ENCODE assay signal across 24 cellular contexts in the genomic region with DNA sequence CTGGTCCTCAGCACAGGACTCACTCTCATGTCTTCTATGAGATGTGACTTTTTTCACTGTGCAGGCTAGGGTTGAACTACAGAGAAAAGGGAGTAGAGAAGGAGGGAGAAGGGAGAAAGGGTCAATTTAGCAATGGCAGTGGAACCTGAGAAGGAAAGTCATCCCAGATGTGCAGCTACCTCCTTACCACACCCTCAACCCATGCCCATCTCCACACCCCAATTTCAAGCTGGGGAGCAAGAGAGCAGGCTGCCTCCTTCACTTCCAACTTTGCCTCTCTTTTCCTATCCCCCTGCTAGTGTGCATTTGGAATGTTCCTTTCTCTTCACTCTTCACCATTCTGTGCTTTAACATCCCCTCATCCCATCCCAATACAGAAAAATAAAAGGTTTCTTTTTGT.
DNase-seq lines count a peak whose midpoint lies in the region; ATAC-seq, FAIRE-seq and TF ChIP-seq lines count a peak whose summit lies in the region.
"Had no signal": no experiment of that assay in that cellular context is flagged by ENCODE, and none has a peak within 500 bp of the region (broad histone marks: within the 10 kb centered on the region; RNA-seq: fewer than 3 reads in every experiment).

No MANE protein-coding gene starts in this region.

- no peak overlapping the region for H3K4me3 ChIP-seq in BLaER1 treated with 17β-estradiol and CSF1 and Interleukin-3, amounts not matched to agents 10 nM and 100 nM
- H3K4me3 ChIP-seq in K562: no peak overlapping the region
- H3K4me3 ChIP-seq: A549, GM23248 had no signal

- no peaks in the 10 kb centered on the region for H3K36me3 ChIP-seq in BLaER1 treated with 17β-estradiol and CSF1 and Interleukin-3, amounts not matched to agents 10 nM and 100 nM
- no peaks in the 10 kb centered on the region for H3K36me3 ChIP-seq in K562 (ENCODE audit: control insufficient read depth, insufficient read depth, low read length)
- H3K36me3 ChIP-seq: BE2C had no signal

- TF ChIP-seq EP300 in K562 (IDR thresholded peaks at IDR 0.05; ENCODE audit: low read length): no peak

- H3K27me3 Mint-ChIP-seq in activated naive CD4-positive, alpha-beta T cell treated with anti-CD3 and anti-CD28 coated beads, Interleukin-2, amount 10 ng/mL, durations not matched to agents 7 days and 5 days: peaks cover 29% of the 10 kb centered on the region
- no peaks in the 10 kb centered on the region for H3K27me3 Mint-ChIP-seq in stimulated activated memory B cell treated with anti-CD40 and anti-IgM and Interleukin-4, amounts not matched to agents 10 μg/mL and 1 μg/mL and 100 μg/mL, for 72 hours
- H3K27me3 Mint-ChIP-seq: CD4-positive, alpha-beta T cell had no signal

- H3K27ac Mint-ChIP-seq in activated naive CD4-positive, alpha-beta T cell treated with anti-CD3 and anti-CD28 coated beads, Interleukin-2, amount 10 ng/mL, durations not matched to agents 7 days and 5 days: peak overlapping the region; percentile 50
- no peak overlapping the region for H3K27ac Mint-ChIP-seq in activated naive CD4-positive, alpha-beta T cell treated with anti-CD3 and anti-CD28 coated beads, Interleukin-2, amount 50 U/mL, for 72 hours
- H3K27ac Mint-ChIP-seq in stimulated activated memory B cell treated with anti-CD40 and anti-IgM and Interleukin-4, amounts not matched to agents 10 μg/mL and 1 μg/mL and 100 μg/mL, for 72 hours: peak overlapping the region; percentile 4
- H3K27ac Mint-ChIP-seq: CD4-positive, alpha-beta T cell; CD8-positive, alpha-beta memory T cell; H9; HFFc6 had no signal

- H3K27me3 ChIP-seq in BLaER1 treated with 17β-estradiol and CSF1 and Interleukin-3, amounts not matched to agents 10 nM and 100 nM: no peaks in the 10 kb centered on the region
- H3K27me3 ChIP-seq in K562 (ENCODE audit: control insufficient read depth in 2 of 2, insufficient read depth in 2 of 2, low read length in 2 of 2): peaks cover 6 to 8% of the 10 kb centered on the region in 2 experiments; a peak in 4 of 5 replicates
- H3K27me3 ChIP-seq: BE2C had no signal

- DNase-seq in activated naive CD4-positive, alpha-beta T cell treated with anti-CD3 and anti-CD28 coated beads, Interleukin-2, amount 10 ng/mL, durations not matched to agents 7 days and 5 days: no peak
- DNase-seq in activated naive CD4-positive, alpha-beta T cell treated with anti-CD3 and anti-CD28 coated beads, Interleukin-2, amount 50 U/mL, for 72 hours (ENCODE audit: low spot score in 2 of 2): no peak
- DNase-seq in K562 (ENCODE audit: extremely low read depth in 1 of 4, low spot score in 3 of 4) (no peak), D721Med (ENCODE audit: insufficient read length, low spot score) (no peak)
- DNase-seq: 8988T; ACHN; AML-193; BE2C; CD4-positive, alpha-beta T cell; CD8-positive, alpha-beta memory T cell; DMS53; DMS79 treated with DMSO at 0.1 percent for 48 hours; GM23248; H9; HFFc6 had no signal

- no peak for TF ChIP-seq RAD21 in K562 (CRISPR knock-in tag; conservative IDR thresholded peaks at IDR 0.05 in 1 of 2, IDR thresholded peaks at IDR 0.05 in 1 of 2)

- no peak overlapping the region for H3K4me3 Mint-ChIP-seq in activated naive CD4-positive, alpha-beta T cell treated with anti-CD3 and anti-CD28 coated beads, Interleukin-2, amount 10 ng/mL, durations not matched to agents 7 days and 5 days
- H3K4me3 Mint-ChIP-seq in stimulated activated memory B cell treated with anti-CD40 and anti-IgM and Interleukin-4, amounts not matched to agents 10 μg/mL and 1 μg/mL and 100 μg/mL, for 72 hours: no peak overlapping the region
- H3K4me3 Mint-ChIP-seq: CD4-positive, alpha-beta T cell; CD8-positive, alpha-beta memory T cell; H9; HFFc6 had no signal

- TF ChIP-seq CTCF in K562 (IDR thresholded peaks at IDR 0.05 in 2 of 3, conservative IDR thresholded peaks at IDR 0.05 in 1 of 3; ENCODE audit: insufficient read depth in 2 of 3, low read depth in 1 of 3, low read length in 3 of 3) (no peak), D721Med (IDR thresholded peaks at IDR 0.05; ENCODE audit: insufficient read depth, missing control alignments) (no peak)

- no peaks in the 10 kb centered on the region for H4K20me1 ChIP-seq in BLaER1 treated with 17β-estradiol and CSF1 and Interleukin-3, amounts not matched to agents 10 nM and 100 nM
- H4K20me1 ChIP-seq in K562 (replicated peaks; ENCODE audit: control insufficient read depth, insufficient read depth, low read length): no peaks in the 10 kb centered on the region; the same call in 1 of the 2 replicates

- in situ Hi-C loops in K562 (cut with MboI): no loop called here

- H3K9me3 Mint-ChIP-seq in activated naive CD4-positive, alpha-beta T cell treated with anti-CD3 and anti-CD28 coated beads, Interleukin-2, amount 10 ng/mL, durations not matched to agents 7 days and 5 days: peaks cover 2% of the 10 kb centered on the region
- peaks cover 0 to 9% of the 10 kb centered on the region in 2 donors for H3K9me3 Mint-ChIP-seq in activated naive CD4-positive, alpha-beta T cell treated with anti-CD3 and anti-CD28 coated beads, Interleukin-2, amount 50 U/mL, for 72 hours
- H3K9me3 Mint-ChIP-seq in stimulated activated memory B cell treated with anti-CD40 and anti-IgM and Interleukin-4, amounts not matched to agents 10 μg/mL and 1 μg/mL and 100 μg/mL, for 72 hours: no peaks in the 10 kb centered on the region
- H3K9me3 Mint-ChIP-seq: CD4-positive, alpha-beta T cell; CD8-positive, alpha-beta memory T cell; H9; HFFc6 had no signal

- no peak for ATAC-seq in activated naive CD4-positive, alpha-beta T cell treated with anti-CD3 and anti-CD28 coated beads, Interleukin-2, amount 50 U/mL, for 72 hours
- ATAC-seq in K562 (no peak), GM18907 (IDR thresholded peaks at IDR 0.05; ENCODE audit: unreplicated experiment) (no peak)
- ATAC-seq in stimulated activated memory B cell treated with anti-CD40 and anti-IgM and Interleukin-4, amounts not matched to agents 10 μg/mL and 1 μg/mL and 100 μg/mL, for 72 hours: no peak
- ATAC-seq: A549, HCT116 had no signal

- H3K9me1 ChIP-seq in K562 (ENCODE audit: control insufficient read depth, insufficient read depth, low read length): no peaks in the 10 kb centered on the region

- H2AFZ ChIP-seq in K562 (ENCODE audit: low read depth, low read length): no peak overlapping the region
- H2AFZ ChIP-seq: GM23248 had no signal

- intact Hi-C loops in K562 (cut with micrococcal nuclease): no loop called here

- H3K27ac ChIP-seq in BLaER1 treated with 17β-estradiol and CSF1 and Interleukin-3, amounts not matched to agents 10 nM and 100 nM: no peak overlapping the region
- H3K27ac ChIP-seq in K562 (ENCODE audit: extremely low read depth, low read depth, low read length): no peak overlapping the region
- H3K27ac ChIP-seq: A549, C4-2B, GM23248 had no signal

- peaks cover 12 to 40% (median 24%) of the 10 kb centered on the region in 11 experiments; a peak in 18 of 22 replicates for H3K9me3 ChIP-seq in BLaER1 treated with 17β-estradiol and CSF1 and Interleukin-3, amounts not matched to agents 10 nM and 100 nM (replicated peaks in 1 of 11)
- no peaks in the 10 kb centered on the region for H3K9me3 ChIP-seq in K562 (replicated peaks; ENCODE audit: control insufficient read depth, insufficient read depth, low read depth, low read length)
- H3K9me3 ChIP-seq: A549, BE2C had no signal

- FAIRE-seq in K562 (lab: Jason Lieb, UNC): no peak
- no peak for FAIRE-seq in D721Med (lab: Jason Lieb, UNC)
- FAIRE-seq: A549, G401.6, GM12892, GM19239 had no signal

- TF ChIP-seq POLR2A in K562 (conservative IDR thresholded peaks at IDR 0.05): no peak

- H3K79me2 ChIP-seq in K562 (ENCODE audit: control insufficient read depth, insufficient read depth, low read length): no peaks in the 10 kb centered on the region

- no peak overlapping the region for H3K9ac ChIP-seq in BLaER1 treated with 17β-estradiol and CSF1 and Interleukin-3, amounts not matched to agents 10 nM and 100 nM
- H3K9ac ChIP-seq in K562 (ENCODE audit: insufficient read depth in 1 of 2, low read depth in 2 of 2, low read length in 2 of 2): no peak overlapping the region
- H3K9ac ChIP-seq: GM23248 had no signal

- peak overlapping the region in 7 of 11 experiments; percentile 4 to 90 (median 20); a peak in 6 of 22 replicates for H3K4me2 ChIP-seq in BLaER1 treated with 17β-estradiol and CSF1 and Interleukin-3, amounts not matched to agents 10 nM and 100 nM
- no peak overlapping the region for H3K4me2 ChIP-seq in K562 (ENCODE audit: insufficient read depth, low read length)
- H3K4me2 ChIP-seq: A549 had no signal

- H3K4me1 ChIP-seq in BLaER1 treated with 17β-estradiol and CSF1 and Interleukin-3, amounts not matched to agents 10 nM and 100 nM: peaks cover 24 to 59% (median 42%) of the 10 kb centered on the region in 10 experiments
- H3K4me1 ChIP-seq in K562 (replicated peaks in 1 of 2; ENCODE audit: control insufficient read depth in 2 of 2, insufficient read depth in 2 of 2, low read length in 2 of 2): no peaks in the 10 kb centered on the region

- CTCF ChIA-PET in activated naive CD4-positive, alpha-beta T cell treated with anti-CD3 and anti-CD28 coated beads, Interleukin-2, amount 10 ng/mL, durations not matched to agents 7 days and 5 days (lab: Charles Lee): no interaction called here
- CTCF ChIA-PET in K562 (lab: Yijun Ruan, JAX; ENCODE audit: low intra/inter-chr PET ratio): no interaction called here

- peaks cover 31% of the 10 kb centered on the region for H3K4me1 Mint-ChIP-seq in activated naive CD4-positive, alpha-beta T cell treated with anti-CD3 and anti-CD28 coated beads, Interleukin-2, amount 10 ng/mL, durations not matched to agents 7 days and 5 days
- peaks cover 17% of the 10 kb centered on the region for H3K4me1 Mint-ChIP-seq in stimulated activated memory B cell treated with anti-CD40 and anti-IgM and Interleukin-4, amounts not matched to agents 10 μg/mL and 1 μg/mL and 100 μg/mL, for 72 hours

- BruUV-seq in K562 (replicated peaks; lab: Mats Ljungman, UMichigan): no TSS peak

- POLR2A ChIA-PET in K562 (lab: Yijun Ruan, JAX): interaction anchor here (0.7 to 2.3 kb wide), 2 partner anchors 11 to 160 kb away, joined by 3 to 7 read pairs; no protein-coding TSS in a partner anchor

- H3K36me3 Mint-ChIP-seq in activated naive CD4-positive, alpha-beta T cell treated with anti-CD3 and anti-CD28 coated beads, Interleukin-2, amount 10 ng/mL, durations not matched to agents 7 days and 5 days: peaks cover 17% of the 10 kb centered on the region
- H3K36me3 Mint-ChIP-seq in activated naive CD4-positive, alpha-beta T cell treated with anti-CD3 and anti-CD28 coated beads, Interleukin-2, amount 50 U/mL, for 72 hours: no peaks in the 10 kb centered on the region
- H3K36me3 Mint-ChIP-seq in stimulated activated memory B cell treated with anti-CD40 and anti-IgM and Interleukin-4, amounts not matched to agents 10 μg/mL and 1 μg/mL and 100 μg/mL, for 72 hours: no peaks in the 10 kb centered on the region

Comparison
In these comparisons a context has a peak if more than half of its experiments do, and no peak if none do; other contexts are left out.
1. H3K27ac Mint-ChIP-seq: peak in activated naive CD4-positive, alpha-beta T cell treated with anti-CD3 and anti-CD28 coated beads, Interleukin-2, amount 10 ng/mL, durations not matched to agents 7 days and 5 days (single experiment) and stimulated activated memory B cell treated with anti-CD40 and anti-IgM and Interleukin-4, amounts not matched to agents 10 μg/mL and 1 μg/mL and 100 μg/mL, for 72 hours (single experiment); none in activated naive CD4-positive, alpha-beta T cell treated with anti-CD3 and anti-CD28 coated beads, Interleukin-2, amount 50 U/mL, for 72 hours (0 of 2).